ENCODE assay signal across 1 cellular context in genomic region chr3:63968612-63969350, GRCh38.
TF ChIP-seq lines count a peak whose summit lies in the region.

No MANE protein-coding gene starts in this region.

TF ChIP-seq in SK-N-SH treated with all-trans-retinoic acid at 6 μM for 48 hours, 23 proteins besides CTCF, POLR2A, EP300 and RAD21 (continued from another document):
- TF ChIP-seq PPARA (CRISPR knock-in tag; IDR thresholded peaks at IDR 0.05; ENCODE audit: borderline replicate concordance) (no peak), GLIS3 (CRISPR knock-in tag; IDR thresholded peaks at IDR 0.05) (no peak), ZC3H10 (CRISPR knock-in tag; IDR thresholded peaks at IDR 0.05) (no peak), SNAI2 (CRISPR knock-in tag; IDR thresholded peaks at IDR 0.05) (no peak), CSDC2 (CRISPR knock-in tag; IDR thresholded peaks at IDR 0.05) (no peak)
- TF ChIP-seq, protein P1, sequence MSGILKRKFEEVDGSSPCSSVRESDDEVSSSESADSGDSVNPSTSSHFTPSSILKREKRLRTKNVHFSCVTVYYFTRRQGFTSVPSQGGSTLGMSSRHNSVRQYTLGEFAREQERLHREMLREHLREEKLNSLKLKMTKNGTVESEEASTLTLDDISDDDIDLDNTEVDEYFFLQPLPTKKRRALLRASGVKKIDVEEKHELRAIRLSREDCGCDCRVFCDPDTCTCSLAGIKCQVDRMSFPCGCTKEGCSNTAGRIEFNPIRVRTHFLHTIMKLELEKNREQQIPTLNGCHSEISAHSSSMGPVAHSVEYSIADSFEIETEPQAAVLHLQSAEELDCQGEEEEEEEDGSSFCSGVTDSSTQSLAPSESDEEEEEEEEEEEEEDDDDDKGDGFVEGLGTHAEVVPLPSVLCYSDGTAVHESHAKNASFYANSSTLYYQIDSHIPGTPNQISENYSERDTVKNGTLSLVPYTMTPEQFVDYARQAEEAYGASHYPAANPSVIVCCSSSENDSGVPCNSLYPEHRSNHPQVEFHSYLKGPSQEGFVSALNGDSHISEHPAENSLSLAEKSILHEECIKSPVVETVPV (CRISPR knock-in tag; IDR thresholded peaks at IDR 0.05): no peak
